ENCODE assay signal across 22 cellular contexts in the genomic region with DNA sequence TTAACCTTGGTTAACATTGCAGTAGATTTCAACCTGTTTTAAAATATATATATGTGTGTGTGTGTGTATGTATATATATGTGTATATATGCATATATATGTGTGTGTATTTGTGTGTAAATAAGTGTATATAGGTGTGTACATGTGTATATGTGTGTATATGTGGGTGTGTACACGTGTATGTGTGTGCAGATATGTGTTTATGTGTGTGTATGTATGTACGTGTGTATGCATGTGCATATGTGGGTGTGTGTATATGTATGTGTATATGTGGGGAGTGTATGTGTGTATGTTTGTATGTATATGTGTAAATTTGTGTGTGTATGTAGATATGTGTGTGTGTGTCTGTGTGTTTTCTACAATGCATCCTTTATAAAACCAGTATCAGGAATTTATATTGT.
DNase-seq lines count a peak whose midpoint lies in the region; ATAC-seq and TF ChIP-seq lines count a peak whose summit lies in the region.
"Had no signal": no experiment of that assay in that cellular context is flagged by ENCODE, and none has a peak within 500 bp of the region (broad histone marks: within the 10 kb centered on the region; RNA-seq: fewer than 3 reads in every experiment).

No MANE protein-coding gene starts in this region.

- H3K9me3 ChIP-seq in esophagus squamous epithelium, result no peaks in the 10 kb centered on the region
- no peaks in the 10 kb centered on the region for H3K9me3 ChIP-seq in mesenchymal stem cell (ENCODE audit: control insufficient read depth, low read length)
- no peaks in the 10 kb centered on the region for H3K9me3 ChIP-seq in stomach smooth muscle (ENCODE audit: control insufficient read depth in 2 of 2, low read length in 2 of 2)
- H3K9me3 ChIP-seq: HAP-1 had no signal

- no peak overlapping the region for H2BK120ac ChIP-seq in mesenchymal stem cell (ENCODE audit: low read depth, low read length)

- H3K4me3 ChIP-seq in esophagus squamous epithelium (no peak overlapping the region), mesenchymal stem cell (ENCODE audit: insufficient read depth in 1 of 2, low read depth in 1 of 2, low read length in 2 of 2) (no peak overlapping the region), stomach smooth muscle (ENCODE audit: low read length in 2 of 2) (no peak overlapping the region)
- H3K4me3 ChIP-seq: GM23248, HAP-1, SK-N-MC had no signal

- peak overlapping the region in 1 of 2 experiments; percentile 85 for H3K18ac ChIP-seq in mesenchymal stem cell (ENCODE audit: low read depth in 1 of 2, low read length in 2 of 2)

- TF ChIP-seq POLR2A in esophagus squamous epithelium (IDR thresholded peaks at IDR 0.05), result no peak

- H3K36me3 ChIP-seq in esophagus squamous epithelium (no peaks in the 10 kb centered on the region), mesenchymal stem cell (ENCODE audit: control insufficient read depth in 1 of 2, insufficient read depth in 2 of 2, low read depth in 1 of 2, low read length in 2 of 2) (no peaks in the 10 kb centered on the region), stomach smooth muscle (ENCODE audit: control insufficient read depth in 2 of 2, insufficient read depth in 2 of 2, low read length in 2 of 2) (no peaks in the 10 kb centered on the region)
- H3K36me3 ChIP-seq: HAP-1 had no signal

- H4K8ac ChIP-seq in mesenchymal stem cell (ENCODE audit: low read length), result no peak overlapping the region

- H3K27me3 ChIP-seq in esophagus squamous epithelium (peaks cover 0 to 29% (median 0%) of the 10 kb centered on the region in 4 donors), mesenchymal stem cell (ENCODE audit: control insufficient read depth in 1 of 2, insufficient read depth in 1 of 2, low read length in 2 of 2) (peaks cover 28 to 64% of the 10 kb centered on the region in 2 experiments), stomach smooth muscle (ENCODE audit: control insufficient read depth in 1 of 2, insufficient read depth in 2 of 2, low read length in 2 of 2) (peaks cover 0 to 2% of the 10 kb centered on the region in 2 donors)

- WGBS in esophagus squamous epithelium, 2 donors, result 79 to 87% methylated on average over 2 of the region's 2 CpGs
- 90% methylated on average over 2 of the region's 2 CpGs for WGBS in mesenchymal stem cell

- no peak overlapping the region for H3K4ac ChIP-seq in mesenchymal stem cell (ENCODE audit: low read depth in 1 of 2, low read length in 2 of 2)

- DNase-seq in esophagus squamous epithelium (lab: John Stamatoyannopoulos, UW) (no peak), mesenchymal stem cell (no peak), head of caudate nucleus (no peak)
- DNase-seq: AML-193, DMS79 treated with DMSO at 0.1 percent for 48 hours, GM23248, KG1, NCI-H1105 treated with DMSO at 0.1 percent for 48 hours, NCI-H1694, NCI-H2107, NCI-H2227 treated with DMSO at 0.1 percent for 48 hours, NCI-H510A treated with DMSO at 0.1 percent for 48 hours, NCI-H774, OCI-M1, SHP77 had no signal

- no peak overlapping the region for H2BK5ac ChIP-seq in mesenchymal stem cell (ENCODE audit: low read depth, low read length, poor library complexity, severe bottlenecking)

- TF ChIP-seq CTCF in esophagus squamous epithelium (IDR thresholded peaks at IDR 0.05), result no peak

- peak overlapping the region; percentile 62 for H4K91ac ChIP-seq in mesenchymal stem cell (ENCODE audit: low read length)

- no peak overlapping the region for H2AFZ ChIP-seq in mesenchymal stem cell (ENCODE audit: low read depth, low read length)
- H2AFZ ChIP-seq: GM23248 had no signal

- H3K23ac ChIP-seq in mesenchymal stem cell (ENCODE audit: low read length in 2 of 2), result no peak overlapping the region

- no peaks in the 10 kb centered on the region for H3K79me1 ChIP-seq in mesenchymal stem cell (replicated peaks; ENCODE audit: low read length, poor library complexity, severe bottlenecking)

- H2BK12ac ChIP-seq in mesenchymal stem cell (ENCODE audit: low read length in 2 of 2), result peak overlapping the region in 1 of 2 experiments; percentile 95

- H3K27ac ChIP-seq in esophagus squamous epithelium (peak overlapping the region in 3 of 4 donors; percentile 82 to 90 (median 88)), mesenchymal stem cell (ENCODE audit: low read length, poor library complexity, severe bottlenecking) (no peak overlapping the region), stomach smooth muscle (ENCODE audit: low read length) (peak overlapping the region; percentile 89)
- H3K27ac ChIP-seq: C4-2B, GM23248, SK-N-MC had no signal

- no peak overlapping the region for H3K9ac ChIP-seq in mesenchymal stem cell (ENCODE audit: low read length)
- peak overlapping the region in 1 of 2 donors; percentile 67 for H3K9ac ChIP-seq in stomach smooth muscle (ENCODE audit: low read length in 2 of 2)
- H3K9ac ChIP-seq: GM23248 had no signal

- ATAC-seq in GM21515 (IDR thresholded peaks at IDR 0.05; ENCODE audit: unreplicated experiment), result no peak
- no peak for ATAC-seq in HG02973 (IDR thresholded peaks at IDR 0.05; ENCODE audit: unreplicated experiment)
- no peak for ATAC-seq in GM19452 (IDR thresholded peaks at IDR 0.05; ENCODE audit: unreplicated experiment)

- intact Hi-C loops in esophagus squamous epithelium (cut with DNase I), result no loop called here
- intact Hi-C loops in head of caudate nucleus (cut with DNase I), result no loop called here

- H3K4me1 ChIP-seq in esophagus squamous epithelium (peaks cover 0 to 33% (median 6%) of the 10 kb centered on the region in 3 donors), mesenchymal stem cell (ENCODE audit: control insufficient read depth, insufficient read depth, low read depth, low read length) (peaks cover 3% of the 10 kb centered on the region), stomach smooth muscle (ENCODE audit: control insufficient read depth, insufficient read depth, low read length) (peaks cover 30% of the 10 kb centered on the region)
- H3K4me1 ChIP-seq: HAP-1 had no signal

- H3K4me2 ChIP-seq in mesenchymal stem cell (ENCODE audit: low read length, poor library complexity, severe bottlenecking), result no peak overlapping the region

- no peak overlapping the region for H3K14ac ChIP-seq in mesenchymal stem cell (ENCODE audit: low read length in 2 of 2)

- H2BK15ac ChIP-seq in mesenchymal stem cell (ENCODE audit: low read depth, poor library complexity, severe bottlenecking), result no peak overlapping the region

- H2AK5ac ChIP-seq in mesenchymal stem cell (ENCODE audit: low read length, severe bottlenecking), result no peak overlapping the region
